In genomic region chr21:33478858-33479678, GRCh38 we compare ENCODE assay signal across 8 cellular contexts. TPM values are rescaled to one million over a fixed set of nuclear protein-coding genes. Genes with fewer than 3 reads are reported as not detected.
DNase-seq lines count a peak whose midpoint lies in the region; ATAC-seq and TF ChIP-seq lines count a peak whose summit lies in the region.

No MANE protein-coding gene starts in this region.

- peak; percentile 37 for DNase-seq in LHCN-M2 (ENCODE audit: low read depth)
- DNase-seq in activated CD4-positive, CD25-positive, alpha-beta regulatory T cell (lab: John Stamatoyannopoulos, UW) = peak; percentile 16 to 46 (median 30)
- peak; percentile 33 for DNase-seq in choroid plexus epithelial cell (ENCODE audit: low read depth)
- DNase-seq in left kidney (ENCODE audit: low read depth, low spot score) = peak; percentile 71
- DNase-seq in stimulated activated CD4-positive, alpha-beta T cell treated with anti-CD3 and anti-CD28 coated beads, Interleukin-4, amount 100 ng/mL, for 24 hours = peak; percentile 41
- no peak for DNase-seq in NCI-H2029 treated with DMSO at 0.1 percent for 48 hours (lab: John Stamatoyannopoulos, UW)

- peak overlapping the region; percentile 99 for H3K4me3 ChIP-seq in GM08714 (ENCODE audit: low read length)
- peak overlapping the region; percentile 86 for H3K4me3 ChIP-seq in choroid plexus epithelial cell (ENCODE audit: low read depth, low read length)

- TF ChIP-seq CTCF in choroid plexus epithelial cell (conservative IDR thresholded peaks at IDR 0.05; ENCODE audit: low read depth, low read length) = no peak

- peak; percentile 21 for ATAC-seq in GM21825 (IDR thresholded peaks at IDR 0.05; ENCODE audit: unreplicated experiment)

RNA-seq across cellular contexts. Expression of gene TMEM50B, which starts 0.7 kb away (rescaled TPM):
- total RNA-seq in LHCN-M2 (2014; rRNA removed) = 28.6 and 37.0 TPM in 2 replicates
- polyA plus RNA-seq in LHCN-M2 (2012) = 12.7 TPM

RNA-seq across cellular contexts. Expression of gene DNAJC28, which starts 12.4 kb away (rescaled TPM):
- total RNA-seq in LHCN-M2 (2014; rRNA removed) = 0.77 and 1.1 TPM in 2 replicates
- 0.53 TPM for polyA plus RNA-seq in LHCN-M2 (2012)
